ENCODE assay signal across 7 cellular contexts in the genomic region with DNA sequence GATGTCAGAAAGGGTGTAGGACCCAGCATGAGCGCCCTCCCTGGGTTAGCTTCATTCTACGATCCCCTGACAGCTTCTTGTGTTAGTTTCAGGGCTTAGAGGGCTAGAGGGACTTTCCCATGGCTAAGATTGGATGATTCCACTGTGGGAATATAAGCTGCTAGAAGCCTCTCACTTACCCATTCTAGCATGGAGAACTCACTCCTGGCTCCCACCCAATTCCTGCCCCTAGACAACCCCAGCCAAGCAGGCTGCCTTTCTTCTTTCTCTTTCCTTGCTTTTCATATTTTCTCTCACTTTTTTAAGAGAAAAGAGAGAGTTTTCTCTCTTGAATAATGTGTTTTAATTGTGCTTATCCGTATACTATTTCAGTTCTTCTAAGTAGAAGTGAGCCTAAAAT.
"Had no signal": no experiment of that assay in that cellular context is flagged by ENCODE, and none has a peak within 500 bp of the region (broad histone marks: within the 10 kb centered on the region; RNA-seq: fewer than 3 reads in every experiment).

No MANE protein-coding gene starts in this region.

- H3K4me3 ChIP-seq: K562 had no signal

- H3K4me2 ChIP-seq: KMS-11 had no signal

- DNase-seq: IMR-90, KBM-7, KG1 had no signal

- ATAC-seq: HepG2, K562 had no signal

- H3K27ac ChIP-seq: HL-60, KMS-11 had no signal
